ENCODE assay signal across 8 cellular contexts in genomic region chr19:5624154-5624663, GRCh38. TPM values are rescaled to one million over a fixed set of nuclear protein-coding genes. Genes with fewer than 3 reads are reported as not detected.
DNase-seq lines count a peak whose midpoint lies in the region; ATAC-seq, FAIRE-seq and TF ChIP-seq lines count a peak whose summit lies in the region.

No MANE protein-coding gene starts in this region.

- peak overlapping the region; percentile 99 for H3K4me3 ChIP-seq in ovary

- no peak for DNase-seq in CD14-positive monocyte (ENCODE audit: low spot score)
- DNase-seq in activated effector memory CD4-positive, alpha-beta T cell treated with Interleukin-2 at 50 U/mL for 16 hours, result peak; percentile 5
- DNase-seq in glomerular visceral epithelial cell (ENCODE audit: extremely low spot score), result peak; percentile 18
- DNase-seq in ovary, result peak; percentile 32 to 68 (median 56)
- no peak for DNase-seq in GM12891 (ENCODE audit: insufficient read length, low spot score)

- no peak for FAIRE-seq in GM12891 (lab: Jason Lieb, UNC)

- ATAC-seq in HG03432 (IDR thresholded peaks at IDR 0.05; ENCODE audit: unreplicated experiment) (no peak), HG03354 (IDR thresholded peaks at IDR 0.05; ENCODE audit: poor library complexity, severe bottlenecking, unreplicated experiment) (no peak)

- H3K4me1 Mint-ChIP-seq in CD14-positive monocyte (peaks cover 69% of the 10 kb centered on the region), IgD-negative memory B cell (peaks cover 48 to 54% (median 53%) of the 10 kb centered on the region in 3 donors)

- TF ChIP-seq EP300 in ovary (IDR thresholded peaks at IDR 0.05), result no peak

- H3K36me3 ChIP-seq in ovary, result no peaks in the 10 kb centered on the region

- TF ChIP-seq CTCF in CD14-positive monocyte (IDR thresholded peaks at IDR 0.05) (no peak), ovary (IDR thresholded peaks at IDR 0.05) (no peak)

- WGBS in ovary, 3 donors, result 1 to 2% (median 1%) methylated on average over 15 of the region's 15 CpGs

- no peaks in the 10 kb centered on the region for H3K27me3 ChIP-seq in ovary

- peak overlapping the region; percentile 86 to 91 for H3K27ac ChIP-seq in ovary

- peaks cover 43 to 57% of the 10 kb centered on the region in 2 donors for H3K36me3 Mint-ChIP-seq in CD14-positive monocyte
- H3K36me3 Mint-ChIP-seq in IgD-negative memory B cell, result peaks cover 4% of the 10 kb centered on the region

- intact Hi-C loops in CD14-positive monocyte (cut with micrococcal nuclease), result no loop called here
- intact Hi-C loops in ovary (cut with DNase I), result loop anchor here in 1 of 4 donors (10.0 kb wide), 1 partner anchor 61 kb away; the partner anchor contains the start of genes HSD11B1L and MICOS13

- H3K4me1 ChIP-seq in ovary (ENCODE audit: insufficient read depth), result peaks cover 22% of the 10 kb centered on the region

- peak overlapping the region; percentile 99 for H3K4me3 Mint-ChIP-seq in CD14-positive monocyte
- peak overlapping the region; percentile 96 to 99 (median 98) for H3K4me3 Mint-ChIP-seq in IgD-negative memory B cell

- no peaks in the 10 kb centered on the region for H3K9me3 ChIP-seq in ovary

- TF ChIP-seq POLR2A in ovary (IDR thresholded peaks at IDR 0.05), result no peak
- no peak for TF ChIP-seq POLR2A in GM12891 (IDR thresholded peaks at IDR 0.05; ENCODE audit: low read depth, low read length)

- H3K9me3 Mint-ChIP-seq in CD14-positive monocyte, result peaks cover 0 to 7% (median 0%) of the 10 kb centered on the region in 7 donors
- no peaks in the 10 kb centered on the region for H3K9me3 Mint-ChIP-seq in IgD-negative memory B cell

- peaks cover 0 to 2% (median 0%) of the 10 kb centered on the region in 3 donors for H3K27me3 Mint-ChIP-seq in CD14-positive monocyte (ENCODE audit: low read depth in 3 of 3)
- no peaks in the 10 kb centered on the region for H3K27me3 Mint-ChIP-seq in IgD-negative memory B cell

- H3K27ac Mint-ChIP-seq in CD14-positive monocyte (peak overlapping the region; percentile 84 to 99 (median 91)), IgD-negative memory B cell (peak overlapping the region; percentile 95 to 99 (median 98))

TF ChIP-seq in GM12891, 5 proteins besides CTCF, POLR2A, EP300 and RAD21:
- no peak for TF ChIP-seq POU2F2 (IDR thresholded peaks at IDR 0.05; ENCODE audit: low read depth, low read length)
- no peak for TF ChIP-seq TAF1 (IDR thresholded peaks at IDR 0.05; ENCODE audit: low read depth, low read length)
- TF ChIP-seq PAX5 (IDR thresholded peaks at IDR 0.05; ENCODE audit: insufficient read depth, low read length, severe bottlenecking), result no peak
- no peak for TF ChIP-seq SPI1 (IDR thresholded peaks at IDR 0.05; ENCODE audit: low read depth, low read length)
- TF ChIP-seq POLR2AphosphoS5 (IDR thresholded peaks at IDR 0.05; ENCODE audit: low read depth, low read length), result no peak

RNA-seq across cellular contexts. Expression of gene SAFB, which starts 1.3 kb away (rescaled TPM):
- polyA plus RNA-seq in CD14-positive monocyte, result 10 to 100 TPM; 12.2 to 23.1 TPM
- 110 TPM for polyA plus RNA-seq in IgD-negative memory B cell
- 100 to 1,000 TPM in 1 of 7 donors, 10 to 100 TPM in 6; 66.9 to 108 (median 88.7) TPM for total RNA-seq in ovary
- 10 to 100 TPM; 64.1 to 72.5 TPM for polyA plus RNA-seq in ovary
- polyA plus RNA-seq in GM12891 (2012; ENCODE audit: low read depth, missing spikeins), result 52.4 TPM

RNA-seq across cellular contexts. Expression of gene SAFB2, which starts 1.6 kb away (rescaled TPM):
- 10 to 100 TPM in 1 of 2 donors, 1 to 10 TPM in 1; 7.5 to 14.7 TPM for polyA plus RNA-seq in CD14-positive monocyte
- 70.8 TPM for polyA plus RNA-seq in IgD-negative memory B cell
- 100 to 1,000 TPM in 5 of 7 donors, 10 to 100 TPM in 2; 51.3 to 173 (median 109) TPM for total RNA-seq in ovary
- 100 to 1,000 TPM in 1 of 2 donors, 10 to 100 TPM in 1; 74.5 to 107 TPM for polyA plus RNA-seq in ovary
- polyA plus RNA-seq in GM12891 (2012; ENCODE audit: low read depth, missing spikeins), result 33.3 TPM

RNA-seq across cellular contexts. Expression of gene MICOS13, which starts 56.1 kb away (rescaled TPM):
- polyA plus RNA-seq in CD14-positive monocyte (10 to 100 TPM; 78.6 to 82.7 TPM), IgD-negative memory B cell (107 TPM), ovary (10 to 100 TPM in 1 of 2 donors, 1 to 10 TPM in 1; 5.2 to 47.3 TPM)
- total RNA-seq in ovary, result 10 to 100 TPM; 25.7 to 48.7 (median 44.2) TPM
- 61.8 TPM for polyA plus RNA-seq in GM12891 (2012; ENCODE audit: low read depth, missing spikeins)

RNA-seq across cellular contexts. Expression of gene TINCR, which starts 56.5 kb away (rescaled TPM):
- not detected for polyA plus RNA-seq in CD14-positive monocyte
- polyA plus RNA-seq in IgD-negative memory B cell, result not detected
- total RNA-seq in ovary, result 1 to 10 TPM in 2 of 7 donors, under 1 TPM in 5; 0.11 to 3.4 (median 0.48) TPM
- under 1 TPM; 0.18 to 0.35 TPM for polyA plus RNA-seq in ovary
- polyA plus RNA-seq in GM12891 (2012; ENCODE audit: low read depth, missing spikeins), result 0.19 TPM

RNA-seq across cellular contexts. Expression of gene HSD11B1L, which starts 56.6 kb away (rescaled TPM):
- polyA plus RNA-seq in CD14-positive monocyte, result 1 to 10 TPM; 1.9 to 2.4 TPM
- 2.1 TPM for polyA plus RNA-seq in IgD-negative memory B cell
- total RNA-seq in ovary, result 10 to 100 TPM in 2 of 7 donors, 1 to 10 TPM in 5; 3.1 to 20.7 (median 8.5) TPM
- 10 to 100 TPM in 1 of 2 donors, 1 to 10 TPM in 1; 3.5 to 10.6 TPM for polyA plus RNA-seq in ovary
- 2.5 TPM for polyA plus RNA-seq in GM12891 (2012; ENCODE audit: low read depth, missing spikeins)

Comparison
In these comparisons a context has a peak if more than half of its experiments do, and no peak if none do; other contexts are left out.
1. DNase-seq: peak in activated effector memory CD4-positive, alpha-beta T cell treated with Interleukin-2 at 50 U/mL for 16 hours (single experiment), glomerular visceral epithelial cell (single experiment) and ovary (5 of 5); none in CD14-positive monocyte (single experiment) and GM12891 (single experiment).